18 cellular contexts compared by ENCODE assay signal in genomic region chr12:103824845-103825244, GRCh38.
"Had no signal": no experiment of that assay in that cellular context is flagged by ENCODE, and none has a peak within 500 bp of the region (broad histone marks: within the 10 kb centered on the region; RNA-seq: fewer than 3 reads in every experiment).

No MANE protein-coding gene starts in this region.

- H3K9ac ChIP-seq: parathyroid adenoma had no signal

- DNase-seq: activated CD4-positive, alpha-beta T cell treated with anti-CD3 and anti-CD28 coated beads, Interleukin-2, amount 10 ng/mL, durations not matched to agents 24 days and 14 days; activated CD4-positive, CD25-positive, alpha-beta regulatory T cell; activated naive CD4-positive, alpha-beta T cell treated with Interleukin-2 at 50 U/mL for 16 hours; activated naive CD8-positive, alpha-beta T cell treated with anti-CD3 and anti-CD28 coated beads, Interleukin-2, amount 50 U/mL, for 24 hours; aorta; effector memory CD4-positive, alpha-beta T cell; heart right ventricle; left cardiac atrium; naive thymus-derived CD8-positive, alpha-beta T cell; stimulated activated CD4-positive, alpha-beta T cell treated with anti-CD3 and anti-CD28 coated beads, Interleukin-4, amount 100 ng/mL, for 1 hour; stimulated activated naive B cell treated with anti-CD40 and anti-IgM and Interleukin-4, amounts not matched to agents 10 μg/mL and 1 μg/mL and 100 μg/mL, for 72 hours; uterus had no signal

- H3K9me3 Mint-ChIP-seq: activated T-helper 17 cell treated with anti-CD3 and anti-CD28 coated beads, Interleukin-2, amount 50 U/mL, for 72 hours had no signal

- H3K36me3 ChIP-seq: heart right ventricle, uterus had no signal

- H3K27me3 ChIP-seq: gastroesophageal sphincter, heart right ventricle, tibial nerve, uterus had no signal

- H3K4me3 Mint-ChIP-seq: activated CD4-positive, alpha-beta T cell treated with anti-CD3 and anti-CD28 coated beads, Interleukin-2, amount 10 ng/mL, durations not matched to agents 24 days and 14 days; activated naive CD8-positive, alpha-beta T cell treated with anti-CD3 and anti-CD28 coated beads, Interleukin-2, amount 50 U/mL, for 24 hours; activated T-helper 17 cell treated with anti-CD3 and anti-CD28 coated beads, Interleukin-2, amount 50 U/mL, for 72 hours; dendritic cell treated with granulocyte-macrophage colony-stimulating factor and Interleukin-4, amounts not matched to agents 40 ng/mL and 50 ng/mL, for 4 days; naive thymus-derived CD8-positive, alpha-beta T cell; stimulated activated naive B cell treated with anti-CD40 and anti-IgM and Interleukin-4, amounts not matched to agents 10 μg/mL and 1 μg/mL and 100 μg/mL, for 72 hours had no signal

- H3K4me1 Mint-ChIP-seq: activated CD4-positive, alpha-beta T cell treated with anti-CD3 and anti-CD28 coated beads, Interleukin-2, amount 10 ng/mL, durations not matched to agents 24 days and 14 days; activated T-helper 17 cell treated with anti-CD3 and anti-CD28 coated beads, Interleukin-2, amount 50 U/mL, for 72 hours had no signal

- H3K4me3 ChIP-seq: gastroesophageal sphincter, heart right ventricle, lung, tibial nerve, uterus had no signal

- H3K27ac ChIP-seq: heart right ventricle, parathyroid adenoma, tibial nerve had no signal

- H3K9me3 ChIP-seq: uterus had no signal

- H3K27ac Mint-ChIP-seq: activated CD4-positive, alpha-beta T cell treated with anti-CD3 and anti-CD28 coated beads, Interleukin-2, amount 10 ng/mL, durations not matched to agents 24 days and 14 days; activated naive CD8-positive, alpha-beta T cell treated with anti-CD3 and anti-CD28 coated beads, Interleukin-2, amount 50 U/mL, for 24 hours; activated T-helper 17 cell treated with anti-CD3 and anti-CD28 coated beads, Interleukin-2, amount 50 U/mL, for 72 hours; dendritic cell treated with granulocyte-macrophage colony-stimulating factor and Interleukin-4, amounts not matched to agents 40 ng/mL and 50 ng/mL, for 4 days; stimulated activated naive B cell treated with anti-CD40 and anti-IgM and Interleukin-4, amounts not matched to agents 10 μg/mL and 1 μg/mL and 100 μg/mL, for 72 hours had no signal

- H3K27me3 Mint-ChIP-seq: activated naive CD8-positive, alpha-beta T cell treated with anti-CD3 and anti-CD28 coated beads, Interleukin-2, amount 50 U/mL, for 24 hours; activated T-helper 17 cell treated with anti-CD3 and anti-CD28 coated beads, Interleukin-2, amount 50 U/mL, for 72 hours; dendritic cell treated with granulocyte-macrophage colony-stimulating factor and Interleukin-4, amounts not matched to agents 40 ng/mL and 50 ng/mL, for 4 days; naive thymus-derived CD8-positive, alpha-beta T cell; stimulated activated naive B cell treated with anti-CD40 and anti-IgM and Interleukin-4, amounts not matched to agents 10 μg/mL and 1 μg/mL and 100 μg/mL, for 72 hours had no signal

- ATAC-seq: activated naive CD8-positive, alpha-beta T cell treated with anti-CD3 and anti-CD28 coated beads, Interleukin-2, amount 50 U/mL, for 24 hours; activated T-helper 17 cell treated with anti-CD3 and anti-CD28 coated beads, Interleukin-2, amount 50 U/mL, for 72 hours; gastroesophageal sphincter; heart right ventricle; left cardiac atrium; naive thymus-derived CD8-positive, alpha-beta T cell; stimulated activated naive B cell treated with anti-CD40 and anti-IgM and Interleukin-4, amounts not matched to agents 10 μg/mL and 1 μg/mL and 100 μg/mL, for 72 hours had no signal
